26 cellular contexts compared by ENCODE assay signal in the genomic region with DNA sequence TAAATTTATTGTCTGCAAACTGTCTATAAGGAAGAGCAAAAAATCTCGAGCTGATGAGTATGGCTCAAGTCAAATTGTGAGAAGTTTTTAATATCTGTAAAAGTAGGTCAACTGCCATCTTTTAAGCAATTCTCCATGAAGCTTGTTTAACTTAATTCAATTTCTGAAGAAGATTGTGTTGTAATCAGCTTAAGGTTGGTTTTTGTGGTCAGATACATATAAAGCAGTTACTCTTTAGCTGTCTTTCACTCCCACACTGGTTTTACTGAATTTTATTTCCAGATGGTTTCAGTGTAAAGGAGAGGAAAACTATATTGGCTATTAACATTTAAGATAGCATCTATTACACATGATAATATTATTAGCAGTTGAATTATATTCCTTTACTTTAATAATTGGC.
"Had no signal": no experiment of that assay in that cellular context is flagged by ENCODE, and none has a peak within 500 bp of the region (broad histone marks: within the 10 kb centered on the region; RNA-seq: fewer than 3 reads in every experiment).

No MANE protein-coding gene starts in this region.

- H3K4me3 ChIP-seq: PC-9 had no signal

- H3K27ac ChIP-seq: PC-9, VCaP had no signal

- DNase-seq: activated CD4-positive, alpha-beta memory T cell treated with anti-CD3 and anti-CD28 coated beads for 36 hours; activated CD4-positive, alpha-beta T cell treated with anti-CD3 and anti-CD28 coated beads, Interleukin-2, amount 10 ng/mL, durations not matched to agents 7 days and 5 days; activated CD4-positive, CD25-positive, alpha-beta regulatory T cell; activated CD8-positive, alpha-beta memory T cell treated with anti-CD3 and anti-CD28 coated beads for 24 hours; activated gamma-delta T cell; activated naive CD4-positive, alpha-beta T cell treated with anti-CD3 and anti-CD28 coated beads for 36 hours; activated naive CD8-positive, alpha-beta T cell treated with anti-CD3 and anti-CD28 coated beads for 36 hours; activated T-cell treated with anti-CD3 and anti-CD28 coated beads, Interleukin-2, amount 50 U/mL, for 48 hours; cerebellar nuclear complex; MM.1S; NCI-H1105; NCI-H1436; NCI-H1694 treated with DMSO at 0.1 percent for 48 hours; NCI-H2029 treated with DMSO at 0.1 percent for 48 hours; NCI-H345; NCI-H510A; NCI-H526 treated with DMSO at 0.1 percent for 48 hours; NCI-H82; NK-92 treated with Interleukin-12 subunit alpha and Interleukin-12 subunit beta, amount 100 ng/mL, for 24 hours; PC-9; SHP77 treated with DMSO at 0.1 percent for 48 hours; T-cell; T-helper 2 cell; T1000 had no signal

- ATAC-seq: activated T-helper 17 cell treated with anti-CD3 and anti-CD28 coated beads, Interleukin-2, amount 50 U/mL, for 72 hours; T-cell had no signal

- H2AFZ ChIP-seq: PC-9 had no signal

- H3K4me2 ChIP-seq: PC-9 had no signal
